1 cellular context compared by ENCODE assay signal in the genomic region with DNA sequence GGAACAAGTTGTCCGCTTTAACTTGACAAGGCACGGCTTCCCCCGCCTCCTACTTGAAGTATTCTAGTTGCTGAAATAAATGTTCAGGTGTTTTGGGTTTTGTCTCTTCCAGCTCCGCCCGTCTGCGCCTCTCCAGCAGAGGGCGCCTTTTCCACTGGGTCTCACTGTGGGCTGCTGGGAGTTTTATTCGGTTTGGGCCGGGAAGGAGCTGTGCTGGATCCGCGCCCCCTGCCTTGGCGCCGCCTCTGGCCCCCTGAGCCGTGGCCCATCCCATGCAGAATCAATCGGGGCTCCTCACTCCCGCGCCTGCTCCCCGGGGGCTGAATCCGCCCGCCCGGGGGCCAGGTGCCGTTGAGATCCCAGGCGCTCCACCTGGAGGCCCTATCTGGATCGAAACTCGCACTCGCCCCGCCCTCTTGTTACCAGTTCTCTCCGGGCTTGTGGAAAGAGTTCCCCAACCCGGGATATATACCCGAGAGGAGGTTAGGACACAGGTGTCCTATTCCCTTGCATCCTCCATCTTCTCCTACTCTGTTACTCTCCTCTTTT.
TF ChIP-seq lines count a peak whose summit lies in the region.

No MANE protein-coding gene starts in this region.

TF ChIP-seq in HepG2, 621 proteins besides CTCF, POLR2A, EP300 and RAD21 (continued from another document and continues in another):
- TF ChIP-seq, protein P1, sequence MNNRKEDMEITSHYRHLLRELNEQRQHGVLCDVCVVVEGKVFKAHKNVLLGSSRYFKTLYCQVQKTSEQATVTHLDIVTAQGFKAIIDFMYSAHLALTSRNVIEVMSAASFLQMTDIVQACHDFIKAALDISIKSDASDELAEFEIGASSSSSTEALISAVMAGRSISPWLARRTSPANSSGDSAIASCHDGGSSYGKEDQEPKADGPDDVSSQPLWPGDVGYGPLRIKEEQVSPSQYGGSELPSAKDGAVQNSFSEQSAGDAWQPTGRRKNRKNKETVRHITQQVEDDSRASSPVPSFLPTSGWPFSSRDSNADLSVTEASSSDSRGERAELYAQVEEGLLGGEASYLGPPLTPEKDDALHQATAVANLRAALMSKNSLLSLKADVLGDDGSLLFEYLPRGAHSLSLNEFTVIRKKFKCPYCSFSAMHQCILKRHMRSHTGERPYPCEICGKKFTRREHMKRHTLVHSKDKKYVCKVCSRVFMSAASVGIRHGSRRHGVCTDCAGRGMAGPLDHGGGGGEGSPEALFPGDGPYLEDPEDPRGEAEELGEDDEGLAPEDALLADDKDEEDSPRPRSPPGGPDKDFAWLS (CRISPR knock-in tag; IDR thresholded peaks at IDR 0.05; ENCODE audit: borderline replicate concordance), result no peak
- TF ChIP-seq ZNF24 (IDR thresholded peaks at IDR 0.05) (no peak), SNRNP70 (IDR thresholded peaks at IDR 0.05; ENCODE audit: low read depth, low read length) (no peak), KAT2B (IDR thresholded peaks at IDR 0.05; ENCODE audit: borderline replicate concordance, low read depth, low read length) (no peak), ZNF430 (CRISPR knock-in tag; IDR thresholded peaks at IDR 0.05) (no peak), ZFP62 (CRISPR knock-in tag; IDR thresholded peaks at IDR 0.05) (no peak), ZNF674 (CRISPR knock-in tag; IDR thresholded peaks at IDR 0.05; ENCODE audit: low read depth) (no peak), NR1H2 (CRISPR knock-in tag; IDR thresholded peaks at IDR 0.05; ENCODE audit: borderline replicate concordance, low read depth) (no peak), PHF5A (CRISPR knock-in tag; IDR thresholded peaks at IDR 0.05; ENCODE audit: low read depth, unreplicated experiment) (no peak), ZNF292 (CRISPR knock-in tag; IDR thresholded peaks at IDR 0.05; ENCODE audit: borderline replicate concordance, low read depth) (no peak), SRSF1 (optimal IDR thresholded peaks at IDR 0.05; ENCODE audit: low read depth, low read length) (peak; percentile 73), ZNF891 (CRISPR knock-in tag; IDR thresholded peaks at IDR 0.05) (peak; percentile 83; the same call in 1 of the 2 replicates), JUND (CRISPR knock-in tag; IDR thresholded peaks at IDR 0.05) (0 out of 2 replicates have a peak, but pooled peaks have one; percentile 13), NFYB (CRISPR knock-in tag; IDR thresholded peaks at IDR 0.05) (no peak; the same call in 1 of the 2 replicates), ARNT (IDR thresholded peaks at IDR 0.05) (no peak), PHB2 (IDR thresholded peaks at IDR 0.05; ENCODE audit: partially characterized antibody) (no peak), ZNF879 (CRISPR knock-in tag; IDR thresholded peaks at IDR 0.05) (no peak), HMGA1 (CRISPR knock-in tag; conservative IDR thresholded peaks at IDR 0.05) (no peak), ZNF672 (CRISPR knock-in tag; IDR thresholded peaks at IDR 0.05) (no peak), ZMYM4 (CRISPR knock-in tag; IDR thresholded peaks at IDR 0.05) (peak; percentile 95), PHF8 (CRISPR knock-in tag; IDR thresholded peaks at IDR 0.05) (0 out of 2 replicates have a peak, but pooled peaks have one; percentile 29), ZNF607 (CRISPR knock-in tag; IDR thresholded peaks at IDR 0.05; ENCODE audit: borderline replicate concordance) (no peak), JARID2 (CRISPR knock-in tag; IDR thresholded peaks at IDR 0.05; ENCODE audit: insufficient replicate concordance) (no peak), ZNF572 (CRISPR knock-in tag; IDR thresholded peaks at IDR 0.05) (no peak), ZNF335 (CRISPR knock-in tag; IDR thresholded peaks at IDR 0.05) (no peak), MED8 (CRISPR knock-in tag; IDR thresholded peaks at IDR 0.05; ENCODE audit: insufficient replicate concordance) (no peak), ZNF782 (CRISPR knock-in tag; IDR thresholded peaks at IDR 0.05; ENCODE audit: borderline replicate concordance) (no peak), GTF3A (CRISPR knock-in tag; conservative IDR thresholded peaks at IDR 0.05) (no peak), ARHGAP35 (CRISPR knock-in tag; IDR thresholded peaks at IDR 0.05; ENCODE audit: borderline replicate concordance) (peak; percentile 71; the same call in 1 of the 2 replicates), NRL (CRISPR knock-in tag; IDR thresholded peaks at IDR 0.05; ENCODE audit: borderline replicate concordance) (peak; percentile 53; the same call in 1 of the 2 replicates), ONECUT2 (CRISPR knock-in tag; IDR thresholded peaks at IDR 0.05) (no peak), SP4 (CRISPR knock-in tag; IDR thresholded peaks at IDR 0.05) (no peak), HDAC1 (CRISPR knock-in tag; IDR thresholded peaks at IDR 0.05) (no peak), HDAC6 (IDR thresholded peaks at IDR 0.05; ENCODE audit: low read depth, low read length) (no peak), ZNF224 (CRISPR knock-in tag; IDR thresholded peaks at IDR 0.05) (no peak), ERF (CRISPR knock-in tag; IDR thresholded peaks at IDR 0.05) (no peak), SIX1 (CRISPR knock-in tag; IDR thresholded peaks at IDR 0.05; ENCODE audit: borderline replicate concordance) (no peak), ETV5 (CRISPR knock-in tag; IDR thresholded peaks at IDR 0.05; ENCODE audit: borderline replicate concordance) (no peak), HNRNPL (IDR thresholded peaks at IDR 0.05; ENCODE audit: low read depth, low read length) (no peak)
- TF ChIP-seq, protein P2, sequence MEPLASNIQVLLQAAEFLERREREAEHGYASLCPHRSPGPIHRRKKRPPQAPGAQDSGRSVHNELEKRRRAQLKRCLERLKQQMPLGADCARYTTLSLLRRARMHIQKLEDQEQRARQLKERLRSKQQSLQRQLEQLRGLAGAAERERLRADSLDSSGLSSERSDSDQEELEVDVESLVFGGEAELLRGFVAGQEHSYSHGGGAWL (CRISPR knock-in tag; IDR thresholded peaks at IDR 0.05), result no peak
- TF ChIP-seq, protein P3, sequence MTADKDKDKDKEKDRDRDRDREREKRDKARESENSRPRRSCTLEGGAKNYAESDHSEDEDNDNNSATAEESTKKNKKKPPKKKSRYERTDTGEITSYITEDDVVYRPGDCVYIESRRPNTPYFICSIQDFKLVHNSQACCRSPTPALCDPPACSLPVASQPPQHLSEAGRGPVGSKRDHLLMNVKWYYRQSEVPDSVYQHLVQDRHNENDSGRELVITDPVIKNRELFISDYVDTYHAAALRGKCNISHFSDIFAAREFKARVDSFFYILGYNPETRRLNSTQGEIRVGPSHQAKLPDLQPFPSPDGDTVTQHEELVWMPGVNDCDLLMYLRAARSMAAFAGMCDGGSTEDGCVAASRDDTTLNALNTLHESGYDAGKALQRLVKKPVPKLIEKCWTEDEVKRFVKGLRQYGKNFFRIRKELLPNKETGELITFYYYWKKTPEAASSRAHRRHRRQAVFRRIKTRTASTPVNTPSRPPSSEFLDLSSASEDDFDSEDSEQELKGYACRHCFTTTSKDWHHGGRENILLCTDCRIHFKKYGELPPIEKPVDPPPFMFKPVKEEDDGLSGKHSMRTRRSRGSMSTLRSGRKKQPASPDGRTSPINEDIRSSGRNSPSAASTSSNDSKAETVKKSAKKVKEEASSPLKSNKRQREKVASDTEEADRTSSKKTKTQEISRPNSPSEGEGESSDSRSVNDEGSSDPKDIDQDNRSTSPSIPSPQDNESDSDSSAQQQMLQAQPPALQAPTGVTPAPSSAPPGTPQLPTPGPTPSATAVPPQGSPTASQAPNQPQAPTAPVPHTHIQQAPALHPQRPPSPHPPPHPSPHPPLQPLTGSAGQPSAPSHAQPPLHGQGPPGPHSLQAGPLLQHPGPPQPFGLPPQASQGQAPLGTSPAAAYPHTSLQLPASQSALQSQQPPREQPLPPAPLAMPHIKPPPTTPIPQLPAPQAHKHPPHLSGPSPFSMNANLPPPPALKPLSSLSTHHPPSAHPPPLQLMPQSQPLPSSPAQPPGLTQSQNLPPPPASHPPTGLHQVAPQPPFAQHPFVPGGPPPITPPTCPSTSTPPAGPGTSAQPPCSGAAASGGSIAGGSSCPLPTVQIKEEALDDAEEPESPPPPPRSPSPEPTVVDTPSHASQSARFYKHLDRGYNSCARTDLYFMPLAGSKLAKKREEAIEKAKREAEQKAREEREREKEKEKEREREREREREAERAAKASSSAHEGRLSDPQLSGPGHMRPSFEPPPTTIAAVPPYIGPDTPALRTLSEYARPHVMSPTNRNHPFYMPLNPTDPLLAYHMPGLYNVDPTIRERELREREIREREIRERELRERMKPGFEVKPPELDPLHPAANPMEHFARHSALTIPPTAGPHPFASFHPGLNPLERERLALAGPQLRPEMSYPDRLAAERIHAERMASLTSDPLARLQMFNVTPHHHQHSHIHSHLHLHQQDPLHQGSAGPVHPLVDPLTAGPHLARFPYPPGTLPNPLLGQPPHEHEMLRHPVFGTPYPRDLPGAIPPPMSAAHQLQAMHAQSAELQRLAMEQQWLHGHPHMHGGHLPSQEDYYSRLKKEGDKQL (CRISPR knock-in tag; IDR thresholded peaks at IDR 0.05; ENCODE audit: low read depth), result no peak
- TF ChIP-seq, protein P4, sequence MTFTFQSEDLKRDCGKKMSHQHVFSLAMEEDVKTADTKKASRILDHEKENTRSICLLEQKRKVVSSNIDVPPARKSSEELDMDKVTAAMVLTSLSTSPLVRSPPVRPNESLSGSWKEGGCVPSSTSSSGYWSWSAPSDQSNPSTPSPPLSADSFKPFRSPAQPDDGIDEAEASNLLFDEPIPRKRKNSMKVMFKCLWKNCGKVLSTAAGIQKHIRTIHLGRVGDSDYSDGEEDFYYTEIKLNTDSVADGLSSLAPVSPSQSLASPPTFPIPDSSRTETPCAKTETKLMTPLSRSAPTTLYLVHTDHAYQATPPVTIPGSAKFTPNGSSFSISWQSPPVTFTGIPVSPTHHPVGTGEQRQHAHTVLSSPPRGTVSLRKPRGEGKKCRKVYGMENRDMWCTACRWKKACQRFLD (CRISPR knock-in tag; IDR thresholded peaks at IDR 0.05; ENCODE audit: borderline replicate concordance), result no peak
- TF ChIP-seq, protein P5, sequence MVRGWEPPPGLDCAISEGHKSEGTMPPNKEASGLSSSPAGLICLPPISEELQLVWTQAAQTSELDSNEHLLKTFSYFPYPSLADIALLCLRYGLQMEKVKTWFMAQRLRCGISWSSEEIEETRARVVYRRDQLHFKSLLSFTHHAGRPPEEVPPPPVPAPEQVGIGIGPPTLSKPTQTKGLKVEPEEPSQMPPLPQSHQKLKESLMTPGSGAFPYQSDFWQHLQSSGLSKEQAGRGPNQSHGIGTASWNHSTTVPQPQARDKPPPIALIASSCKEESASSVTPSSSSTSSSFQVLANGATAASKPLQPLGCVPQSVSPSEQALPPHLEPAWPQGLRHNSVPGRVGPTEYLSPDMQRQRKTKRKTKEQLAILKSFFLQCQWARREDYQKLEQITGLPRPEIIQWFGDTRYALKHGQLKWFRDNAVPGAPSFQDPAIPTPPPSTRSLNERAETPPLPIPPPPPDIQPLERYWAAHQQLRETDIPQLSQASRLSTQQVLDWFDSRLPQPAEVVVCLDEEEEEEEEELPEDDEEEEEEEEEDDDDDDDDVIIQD (CRISPR knock-in tag; IDR thresholded peaks at IDR 0.05; ENCODE audit: low read depth), result peak; percentile 70
- TF ChIP-seq, protein P6, sequence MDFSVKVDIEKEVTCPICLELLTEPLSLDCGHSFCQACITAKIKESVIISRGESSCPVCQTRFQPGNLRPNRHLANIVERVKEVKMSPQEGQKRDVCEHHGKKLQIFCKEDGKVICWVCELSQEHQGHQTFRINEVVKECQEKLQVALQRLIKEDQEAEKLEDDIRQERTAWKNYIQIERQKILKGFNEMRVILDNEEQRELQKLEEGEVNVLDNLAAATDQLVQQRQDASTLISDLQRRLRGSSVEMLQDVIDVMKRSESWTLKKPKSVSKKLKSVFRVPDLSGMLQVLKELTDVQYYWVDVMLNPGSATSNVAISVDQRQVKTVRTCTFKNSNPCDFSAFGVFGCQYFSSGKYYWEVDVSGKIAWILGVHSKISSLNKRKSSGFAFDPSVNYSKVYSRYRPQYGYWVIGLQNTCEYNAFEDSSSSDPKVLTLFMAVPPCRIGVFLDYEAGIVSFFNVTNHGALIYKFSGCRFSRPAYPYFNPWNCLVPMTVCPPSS (IDR thresholded peaks at IDR 0.05), result no peak
- TF ChIP-seq, protein P7, sequence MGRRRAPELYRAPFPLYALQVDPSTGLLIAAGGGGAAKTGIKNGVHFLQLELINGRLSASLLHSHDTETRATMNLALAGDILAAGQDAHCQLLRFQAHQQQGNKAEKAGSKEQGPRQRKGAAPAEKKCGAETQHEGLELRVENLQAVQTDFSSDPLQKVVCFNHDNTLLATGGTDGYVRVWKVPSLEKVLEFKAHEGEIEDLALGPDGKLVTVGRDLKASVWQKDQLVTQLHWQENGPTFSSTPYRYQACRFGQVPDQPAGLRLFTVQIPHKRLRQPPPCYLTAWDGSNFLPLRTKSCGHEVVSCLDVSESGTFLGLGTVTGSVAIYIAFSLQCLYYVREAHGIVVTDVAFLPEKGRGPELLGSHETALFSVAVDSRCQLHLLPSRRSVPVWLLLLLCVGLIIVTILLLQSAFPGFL (CRISPR knock-in tag; IDR thresholded peaks at IDR 0.05), result no peak
- TF ChIP-seq, protein P8, sequence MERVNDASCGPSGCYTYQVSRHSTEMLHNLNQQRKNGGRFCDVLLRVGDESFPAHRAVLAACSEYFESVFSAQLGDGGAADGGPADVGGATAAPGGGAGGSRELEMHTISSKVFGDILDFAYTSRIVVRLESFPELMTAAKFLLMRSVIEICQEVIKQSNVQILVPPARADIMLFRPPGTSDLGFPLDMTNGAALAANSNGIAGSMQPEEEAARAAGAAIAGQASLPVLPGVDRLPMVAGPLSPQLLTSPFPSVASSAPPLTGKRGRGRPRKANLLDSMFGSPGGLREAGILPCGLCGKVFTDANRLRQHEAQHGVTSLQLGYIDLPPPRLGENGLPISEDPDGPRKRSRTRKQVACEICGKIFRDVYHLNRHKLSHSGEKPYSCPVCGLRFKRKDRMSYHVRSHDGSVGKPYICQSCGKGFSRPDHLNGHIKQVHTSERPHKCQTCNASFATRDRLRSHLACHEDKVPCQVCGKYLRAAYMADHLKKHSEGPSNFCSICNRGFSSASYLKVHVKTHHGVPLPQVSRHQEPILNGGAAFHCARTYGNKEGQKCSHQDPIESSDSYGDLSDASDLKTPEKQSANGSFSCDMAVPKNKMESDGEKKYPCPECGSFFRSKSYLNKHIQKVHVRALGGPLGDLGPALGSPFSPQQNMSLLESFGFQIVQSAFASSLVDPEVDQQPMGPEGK (CRISPR knock-in tag; IDR thresholded peaks at IDR 0.05), result no peak; the same call in none of the 2 replicates
- TF ChIP-seq, protein P9, sequence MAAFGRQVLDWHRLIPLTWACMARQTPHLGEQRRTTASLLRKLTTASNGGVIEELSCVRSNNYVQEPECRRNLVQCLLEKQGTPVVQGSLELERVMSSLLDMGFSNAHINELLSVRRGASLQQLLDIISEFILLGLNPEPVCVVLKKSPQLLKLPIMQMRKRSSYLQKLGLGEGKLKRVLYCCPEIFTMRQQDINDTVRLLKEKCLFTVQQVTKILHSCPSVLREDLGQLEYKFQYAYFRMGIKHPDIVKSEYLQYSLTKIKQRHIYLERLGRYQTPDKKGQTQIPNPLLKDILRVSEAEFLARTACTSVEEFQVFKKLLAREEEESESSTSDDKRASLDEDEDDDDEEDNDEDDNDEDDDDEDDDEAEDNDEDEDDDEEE (CRISPR knock-in tag; IDR thresholded peaks at IDR 0.05), result no peak
- TF ChIP-seq, protein P10, sequence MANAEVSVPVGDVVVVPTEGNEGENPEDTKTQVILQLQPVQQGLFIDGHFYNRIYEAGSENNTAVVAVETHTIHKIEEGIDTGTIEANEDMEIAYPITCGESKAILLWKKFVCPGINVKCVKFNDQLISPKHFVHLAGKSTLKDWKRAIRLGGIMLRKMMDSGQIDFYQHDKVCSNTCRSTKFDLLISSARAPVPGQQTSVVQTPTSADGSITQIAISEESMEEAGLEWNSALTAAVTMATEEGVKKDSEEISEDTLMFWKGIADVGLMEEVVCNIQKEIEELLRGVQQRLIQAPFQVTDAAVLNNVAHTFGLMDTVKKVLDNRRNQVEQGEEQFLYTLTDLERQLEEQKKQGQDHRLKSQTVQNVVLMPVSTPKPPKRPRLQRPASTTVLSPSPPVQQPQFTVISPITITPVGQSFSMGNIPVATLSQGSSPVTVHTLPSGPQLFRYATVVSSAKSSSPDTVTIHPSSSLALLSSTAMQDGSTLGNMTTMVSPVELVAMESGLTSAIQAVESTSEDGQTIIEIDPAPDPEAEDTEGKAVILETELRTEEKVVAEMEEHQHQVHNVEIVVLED (CRISPR knock-in tag; IDR thresholded peaks at IDR 0.05; ENCODE audit: borderline replicate concordance), result no peak
